8 cellular contexts compared by ENCODE assay signal in the genomic region with DNA sequence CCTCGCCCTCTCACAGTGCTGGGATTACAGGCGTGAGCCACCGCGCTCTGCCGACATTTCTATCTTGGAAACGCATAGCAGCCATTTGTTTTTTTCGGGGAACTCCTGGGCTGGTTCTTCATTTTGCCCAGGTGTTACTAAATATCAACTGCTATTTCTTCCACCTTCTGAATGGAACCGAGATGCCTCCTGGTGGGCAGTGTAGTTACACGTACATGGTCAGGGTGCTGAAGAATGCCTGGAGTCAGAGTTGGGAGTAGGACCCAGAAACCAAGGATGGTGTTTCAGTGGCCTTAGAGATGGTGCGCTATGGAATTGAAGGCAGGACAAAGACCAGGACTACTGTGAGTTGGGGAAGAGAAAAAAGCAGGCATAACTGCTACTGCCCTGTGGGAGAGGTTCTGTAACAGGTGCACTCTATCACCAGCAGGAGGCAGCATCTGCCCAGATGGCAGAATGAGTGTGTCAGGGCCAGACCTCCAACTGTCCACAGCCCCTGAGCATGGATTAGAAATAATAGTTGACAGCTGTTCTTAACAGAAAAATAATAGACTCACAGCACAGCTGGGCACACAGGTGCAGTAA.
DNase-seq lines count a peak whose midpoint lies in the region; FAIRE-seq and TF ChIP-seq lines count a peak whose summit lies in the region.

No MANE protein-coding gene starts in this region.

- no peaks in the 10 kb centered on the region for H3K36me3 Mint-ChIP-seq in activated CD4-positive, alpha-beta memory T cell treated with anti-CD3 and anti-CD28 coated beads for 36 hours

- intact Hi-C loops in activated CD4-positive, alpha-beta memory T cell treated with anti-CD3 and anti-CD28 coated beads for 36 hours (cut with micrococcal nuclease): loop anchor here (5.0 to 10.0 kb wide), 2 partner anchors 250 to 633 kb away; no protein-coding TSS in a partner anchor

- no peak overlapping the region for H3K27ac Mint-ChIP-seq in activated CD4-positive, alpha-beta memory T cell treated with anti-CD3 and anti-CD28 coated beads for 36 hours

- POLR2A ChIA-PET in activated CD4-positive, alpha-beta memory T cell treated with anti-CD3 and anti-CD28 coated beads for 36 hours (lab: Charles Lee): no interaction called here

- CTCF ChIA-PET in activated CD4-positive, alpha-beta memory T cell treated with anti-CD3 and anti-CD28 coated beads for 36 hours (lab: Charles Lee): interaction anchor here (0.6 kb wide), 1 partner anchor 1472 kb away, joined by 3 read pairs; no protein-coding TSS in a partner anchor

- peak; percentile 5 for DNase-seq in CD1c-positive myeloid dendritic cell (ENCODE audit: extremely low spot score)
- peak; percentile 20 for DNase-seq in GM19239 (ENCODE audit: insufficient read length, low spot score)
- DNase-seq in Jurkat, Clone E6-1 (ENCODE audit: low read depth, low spot score): peak; percentile 47
- peak; percentile 46 for DNase-seq in activated CD4-positive, alpha-beta memory T cell treated with anti-CD3 and anti-CD28 coated beads for 36 hours
- DNase-seq in foreskin fibroblast: no peak
- DNase-seq in stimulated activated CD8-positive, alpha-beta memory T cell treated with anti-CD3 and anti-CD28 coated beads, Interleukin-15, amount 100 ng/mL, for 48 hours (ENCODE audit: low read depth in 2 of 2): peak; percentile 3 to 13
- DNase-seq in NCI-H2029 (lab: John Stamatoyannopoulos, UW): no peak
- DNase-seq in COR-L47 (lab: John Stamatoyannopoulos, UW): no peak

- FAIRE-seq in GM19239 (lab: Jason Lieb, UNC): peak; percentile 8

- H3K4me1 Mint-ChIP-seq in activated CD4-positive, alpha-beta memory T cell treated with anti-CD3 and anti-CD28 coated beads for 36 hours (ENCODE audit: low read depth): no peaks in the 10 kb centered on the region

- peak; percentile 33 for TF ChIP-seq CTCF in foreskin fibroblast (IDR thresholded peaks at IDR 0.05; ENCODE audit: low read depth, low read length)

- H3K27me3 Mint-ChIP-seq in activated CD4-positive, alpha-beta memory T cell treated with anti-CD3 and anti-CD28 coated beads for 36 hours: no peaks in the 10 kb centered on the region

- H3K9me3 Mint-ChIP-seq in activated CD4-positive, alpha-beta memory T cell treated with anti-CD3 and anti-CD28 coated beads for 36 hours: peaks cover 6% of the 10 kb centered on the region

- H3K4me3 Mint-ChIP-seq in activated CD4-positive, alpha-beta memory T cell treated with anti-CD3 and anti-CD28 coated beads for 36 hours: no peak overlapping the region

- no peak overlapping the region for H3K4me3 ChIP-seq in Jurkat, Clone E6-1 (ENCODE audit: low read length)
- no peak overlapping the region for H3K4me3 ChIP-seq in foreskin fibroblast (ENCODE audit: low read depth in 1 of 2, low read length in 2 of 2)

Comparison
In these comparisons a context has a peak if more than half of its experiments do, and no peak if none do; other contexts are left out.
1. DNase-seq: peak in CD1c-positive myeloid dendritic cell (single experiment), GM19239 (single experiment), Jurkat, Clone E6-1 (single experiment), activated CD4-positive, alpha-beta memory T cell treated with anti-CD3 and anti-CD28 coated beads for 36 hours (single experiment) and stimulated activated CD8-positive, alpha-beta memory T cell treated with anti-CD3 and anti-CD28 coated beads, Interleukin-15, amount 100 ng/mL, for 48 hours (2 of 2); none in foreskin fibroblast (0 of 2), NCI-H2029 (single experiment) and COR-L47 (single experiment).